8 cellular contexts compared by ENCODE assay signal in genomic region chr1:52364235-52364839, GRCh38. TPM values are rescaled to one million over a fixed set of nuclear protein-coding genes. Genes with fewer than 3 reads are reported as not detected.
A peak's percentile ranks its signal among the peaks of the same experiment; 100 is the strongest.
DNase-seq lines count a peak whose midpoint lies in the region; ATAC-seq and TF ChIP-seq lines count a peak whose summit lies in the region.

No MANE protein-coding gene starts in this region.

- no peaks in the 10 kb centered on the region for H3K27me3 ChIP-seq in hepatocyte

- no peak overlapping the region for H2AFZ ChIP-seq in hepatocyte

- peaks cover 5% of the 10 kb centered on the region for H4K20me1 ChIP-seq in hepatocyte (ENCODE audit: insufficient read depth, poor library complexity, severe bottlenecking)

- peaks cover 15% of the 10 kb centered on the region for H3K4me1 ChIP-seq in hepatocyte (ENCODE audit: insufficient read depth)

- DNase-seq in NCI-H510A treated with DMSO at 0.1 percent for 48 hours (lab: John Stamatoyannopoulos, UW): peak; percentile 13
- no peak for DNase-seq in NCI-H510A (lab: John Stamatoyannopoulos, UW)
- DNase-seq in hepatocyte (ENCODE audit: low spot score): no peak
- DNase-seq in stimulated activated naive CD8-positive, alpha-beta T cell treated with anti-CD3 and anti-CD28 coated beads, Interleukin-15, Interleukin-2, amounts not matched to agents 100 U/mL and 50 U/mL, for 24 hours: peak; percentile 13
- DNase-seq in HuH-7.5 (ENCODE audit: low spot score): no peak
- no peak for DNase-seq in AG08395 (ENCODE audit: low spot score)

- TF ChIP-seq CTCF in VCaP (conservative IDR thresholded peaks at IDR 0.05) (no peak), hepatocyte (IDR thresholded peaks at IDR 0.05; ENCODE audit: poor library complexity) (no peak)

- H3K36me3 ChIP-seq in hepatocyte (replicated peaks; ENCODE audit: insufficient read depth, low read depth): no peaks in the 10 kb centered on the region

- WGBS in hepatocyte (ENCODE audit: low lambda C conversion rate, missing lambda C conversion rate): 87% methylated on average over 5 of the region's 5 CpGs

- no peak overlapping the region for H3K4me3 ChIP-seq in hepatocyte

- peak overlapping the region; percentile 87 for H3K4me2 ChIP-seq in hepatocyte

- no peaks in the 10 kb centered on the region for H3K9me3 ChIP-seq in hepatocyte (ENCODE audit: low read depth)

- no peak for ATAC-seq in stimulated activated naive CD8-positive, alpha-beta T cell treated with anti-CD3 and anti-CD28 coated beads, Interleukin-15, Interleukin-2, amounts not matched to agents 100 U/mL and 50 U/mL, for 24 hours
- no peak for ATAC-seq in GM21717 (IDR thresholded peaks at IDR 0.05; ENCODE audit: unreplicated experiment)

- H3K79me2 ChIP-seq in hepatocyte: peaks cover 21% of the 10 kb centered on the region

- H3K9me2 ChIP-seq in hepatocyte (replicated peaks; ENCODE audit: insufficient read depth): no peaks in the 10 kb centered on the region

- H3K27ac ChIP-seq in VCaP (peak overlapping the region; percentile 89), hepatocyte (peak overlapping the region; percentile 94)

RNA-seq across cellular contexts. Expression of gene CC2D1B, which starts 1.7 kb away (rescaled TPM):
- total RNA-seq in hepatocyte: 22.7 and 28.4 TPM in 2 replicates
- 21.5 and 25.5 TPM in 2 replicates for polyA plus RNA-seq in hepatocyte

RNA-seq across cellular contexts. Expression of gene ORC1, which starts 39.9 kb away (rescaled TPM):
- 2.6 and 3.1 TPM in 2 replicates for total RNA-seq in hepatocyte
- 1.3 and 1.8 TPM in 2 replicates for polyA plus RNA-seq in hepatocyte

RNA-seq across cellular contexts. Expression of gene PRPF38A, which starts 40.1 kb away (rescaled TPM):
- total RNA-seq in hepatocyte: 12.8 and 13.8 TPM in 2 replicates
- 23.8 and 35.9 TPM in 2 replicates for polyA plus RNA-seq in hepatocyte

Comparison
In these comparisons a context has a peak if more than half of its experiments do, and no peak if none do; other contexts are left out.
1. DNase-seq: peak in NCI-H510A treated with DMSO at 0.1 percent for 48 hours (single experiment) and stimulated activated naive CD8-positive, alpha-beta T cell treated with anti-CD3 and anti-CD28 coated beads, Interleukin-15, Interleukin-2, amounts not matched to agents 100 U/mL and 50 U/mL, for 24 hours (single experiment); none in NCI-H510A (single experiment), hepatocyte (single experiment), HuH-7.5 (single experiment) and AG08395 (single experiment).